8 cellular contexts compared by ENCODE assay signal in the genomic region with DNA sequence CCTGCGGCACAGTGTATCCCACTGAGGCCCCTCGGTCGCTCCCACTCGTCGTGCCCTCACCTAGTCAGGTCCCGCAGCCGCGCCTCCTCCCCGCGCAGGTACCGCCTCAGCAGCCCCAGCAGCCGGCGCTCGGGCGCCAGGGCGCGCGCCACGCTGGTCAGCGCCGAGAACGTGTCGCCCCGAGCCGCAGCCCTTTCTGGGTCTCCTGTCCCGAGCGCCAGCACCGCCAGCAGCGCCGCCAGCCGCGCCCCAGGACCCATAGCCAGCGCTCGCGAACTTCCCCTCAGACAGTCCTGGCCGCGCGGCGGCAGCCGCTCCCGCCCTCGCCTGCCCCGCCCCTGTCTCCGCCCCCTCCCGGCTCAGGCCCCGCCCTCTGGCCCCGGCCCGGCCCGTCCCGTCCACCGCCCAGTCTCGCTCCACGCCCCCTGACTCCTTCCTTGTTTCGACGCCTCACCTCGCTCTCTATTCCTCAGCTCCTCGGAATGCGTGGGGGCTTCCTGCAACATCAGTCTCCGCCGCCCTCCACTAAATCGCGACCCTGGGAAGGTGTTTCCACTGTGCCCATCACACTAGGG. TPM values are rescaled to one million over a fixed set of nuclear protein-coding genes. Genes with fewer than 3 reads are reported as not detected.
A peak's percentile ranks its signal among the peaks of the same experiment; 100 is the strongest.
DNase-seq lines count a peak whose midpoint lies in the region; ATAC-seq, FAIRE-seq and TF ChIP-seq lines count a peak whose summit lies in the region.

TSS of gene P4HA3 (minus strand) at position 289 of the 575 bp plus-strand sequence. CDS start at position 260, 29 bp downstream.

- no peak within 1 kb of the TSS for H3K27ac Mint-ChIP-seq in activated naive CD4-positive, alpha-beta T cell treated with anti-CD3 and anti-CD28 coated beads for 36 hours

- no peaks in the 10 kb centered on the region for H3K27me3 ChIP-seq in OCI-LY1 (ENCODE audit: insufficient read depth, low read length)
- no peaks in the 10 kb centered on the region for H3K27me3 ChIP-seq in prostate gland (replicated peaks; ENCODE audit: insufficient read depth)
- no peaks in the 10 kb centered on the region for H3K27me3 ChIP-seq in vagina

- intact Hi-C loops in activated naive CD4-positive, alpha-beta T cell treated with anti-CD3 and anti-CD28 coated beads for 36 hours (cut with micrococcal nuclease): no loop called here
- intact Hi-C loops in Right ventricle myocardium superior (cut with DNase I) (no loop called here), prostate gland (cut with DNase I) (no loop called here), vagina (cut with DNase I) (no loop called here)

- H3K9me3 ChIP-seq in OCI-LY1 (ENCODE audit: low read length) (no peaks in the 10 kb centered on the region), prostate gland (no peaks in the 10 kb centered on the region), vagina (peaks cover under 1% of the 10 kb centered on the region)

- no peak within 1 kb of the TSS for H2AFZ ChIP-seq in OCI-LY1 (ENCODE audit: low read length)

- peak within 1 kb of the TSS; percentile 54 for H3K4me3 Mint-ChIP-seq in activated naive CD4-positive, alpha-beta T cell treated with anti-CD3 and anti-CD28 coated beads for 36 hours

- H3F3A ChIP-seq in OCI-LY1 (ENCODE audit: insufficient read depth, low read length): no peaks in the 10 kb centered on the region

- peaks cover 4% of the 10 kb centered on the region for H3K4me1 Mint-ChIP-seq in activated naive CD4-positive, alpha-beta T cell treated with anti-CD3 and anti-CD28 coated beads for 36 hours (ENCODE audit: low read depth)

- peak; percentile 33 for DNase-seq in GM18507 (ENCODE audit: extremely low spot score, insufficient read length, low read depth)
- DNase-seq in activated naive CD4-positive, alpha-beta T cell treated with anti-CD3 and anti-CD28 coated beads for 36 hours: peak; percentile 60
- peak; percentile 81 for DNase-seq in Right ventricle myocardium superior
- DNase-seq in prostate gland (ENCODE audit: low spot score): peak; percentile 44
- DNase-seq in vagina (ENCODE audit: extremely low spot score in 2 of 2): no peak
- no peak for DNase-seq in NCI-H1694 treated with DMSO at 0.1 percent for 48 hours (lab: John Stamatoyannopoulos, UW)

- no peaks in the 10 kb centered on the region for H3K79me2 ChIP-seq in OCI-LY1 (ENCODE audit: insufficient read depth, low read length)

- peak within 1 kb of the TSS; percentile 29 for H3K4me2 ChIP-seq in OCI-LY1 (ENCODE audit: low read length)

- H3K27me3 Mint-ChIP-seq in activated naive CD4-positive, alpha-beta T cell treated with anti-CD3 and anti-CD28 coated beads for 36 hours (ENCODE audit: low read depth): peaks cover 21% of the 10 kb centered on the region

- H3K9me2 ChIP-seq in OCI-LY1 (ENCODE audit: low read depth, low read length): no peaks in the 10 kb centered on the region

- H3K27ac ChIP-seq in OCI-LY1 (ENCODE audit: low read depth, low read length, poor library complexity, severe bottlenecking) (no peak within 1 kb of the TSS), prostate gland (no peak within 1 kb of the TSS), vagina (no peak within 1 kb of the TSS)

- peak within 1 kb of the TSS; percentile 39 for H3K4me3 ChIP-seq in OCI-LY1 (ENCODE audit: low read depth, low read length, poor library complexity, severe bottlenecking)
- peak within 1 kb of the TSS; percentile 42 to 44 for H3K4me3 ChIP-seq in prostate gland
- peak within 1 kb of the TSS; percentile 43 to 65 for H3K4me3 ChIP-seq in vagina

- H3K9me3 Mint-ChIP-seq in activated naive CD4-positive, alpha-beta T cell treated with anti-CD3 and anti-CD28 coated beads for 36 hours: no peaks in the 10 kb centered on the region

- H4K20me1 ChIP-seq in OCI-LY1 (ENCODE audit: insufficient read depth, low read length): no peaks in the 10 kb centered on the region

- H3K36me3 Mint-ChIP-seq in activated naive CD4-positive, alpha-beta T cell treated with anti-CD3 and anti-CD28 coated beads for 36 hours (ENCODE audit: low read depth): no peaks in the 10 kb centered on the region

- no peak for FAIRE-seq in GM18507 (lab: Jason Lieb, UNC)

- H3K4me1 ChIP-seq in OCI-LY1 (ENCODE audit: insufficient read depth, low read length, severe bottlenecking): no peaks in the 10 kb centered on the region
- no peaks in the 10 kb centered on the region for H3K4me1 ChIP-seq in prostate gland (replicated peaks)
- H3K4me1 ChIP-seq in vagina: peaks cover 10% of the 10 kb centered on the region

- TF ChIP-seq CTCF in OCI-LY1 (IDR thresholded peaks at IDR 0.05; ENCODE audit: low read length) (no peak), prostate gland (IDR thresholded peaks at IDR 0.05) (peak in 1 of 4 experiments; percentile 11), vagina (IDR thresholded peaks at IDR 0.05) (no peak)

- TF ChIP-seq POLR2A in prostate gland (IDR thresholded peaks at IDR 0.05) (no peak), vagina (IDR thresholded peaks at IDR 0.05) (peak in 1 of 2 donors; percentile 22)

- no peak within 1 kb of the TSS for H3K9ac ChIP-seq in OCI-LY1 (ENCODE audit: low read length)

- 8% methylated on average over 28 of the region's 62 CpGs for WGBS in prostate gland

- no peaks in the 10 kb centered on the region for H3K36me3 ChIP-seq in OCI-LY1 (ENCODE audit: insufficient read depth, low read length)
- H3K36me3 ChIP-seq in prostate gland: no peaks in the 10 kb centered on the region
- H3K36me3 ChIP-seq in vagina: no peaks in the 10 kb centered on the region

- ATAC-seq in Right ventricle myocardium superior (ENCODE audit: poor library complexity): peak; percentile 99
- no peak for ATAC-seq in GM21515 (IDR thresholded peaks at IDR 0.05; ENCODE audit: unreplicated experiment)

- CTCF ChIA-PET in activated naive CD4-positive, alpha-beta T cell treated with anti-CD3 and anti-CD28 coated beads for 36 hours (lab: Charles Lee): interaction anchor here (0.6 to 2.5 kb wide), 2 partner anchors 10 to 123 kb away, joined by 3 to 10 read pairs; no protein-coding TSS in a partner anchor

RNA-seq across cellular contexts. Expression of gene P4HA3, which starts in this region (rescaled TPM):
- not detected for total RNA-seq in activated naive CD4-positive, alpha-beta T cell treated with anti-CD3 and anti-CD28 coated beads for 36 hours
- total RNA-seq in Right ventricle myocardium superior (not detected), prostate gland (1 to 10 TPM in 1 of 2 donors, under 1 TPM in 1; 0.80 to 1.9 TPM), vagina (1.7 TPM)

Comparison
In these comparisons a context has a peak if more than half of its experiments do, and no peak if none do; other contexts are left out.
1. Peak in DNase-seq in activated naive CD4-positive, alpha-beta T cell treated with anti-CD3 and anti-CD28 coated beads for 36 hours; RNA of the gene not detected or under 1 TPM.
2. Peak in DNase-seq and ATAC-seq in Right ventricle myocardium superior; RNA of the gene not detected or under 1 TPM.
3. DNase-seq: peak in GM18507 (single experiment) and prostate gland (single experiment); none in vagina (0 of 2) and NCI-H1694 treated with DMSO at 0.1 percent for 48 hours (single experiment).
4. Peak in every context shown above with its lines, with median percentiles within 50 percentile points of each other: H3K4me3 ChIP-seq.